ENCODE assay signal across 21 cellular contexts in the genomic region with DNA sequence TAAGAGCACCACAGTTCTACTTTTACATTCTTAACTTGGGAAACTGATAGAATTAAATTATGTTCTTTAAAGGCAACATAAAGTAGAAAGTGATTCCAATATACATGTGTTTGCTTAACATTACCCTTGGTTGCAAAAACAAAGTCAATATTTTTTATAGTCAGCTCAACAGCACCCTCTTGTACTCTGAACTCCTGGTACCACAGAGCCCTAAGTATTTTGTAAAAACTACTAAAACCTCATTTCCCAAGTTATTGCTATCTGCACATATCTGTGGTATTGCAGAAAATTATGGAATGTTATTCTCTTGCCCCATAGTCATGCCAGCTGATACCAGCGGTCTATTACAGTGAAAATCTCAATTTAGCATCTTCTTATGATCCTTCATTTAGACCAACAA. TPM values are rescaled to one million over a fixed set of nuclear protein-coding genes. Genes with fewer than 3 reads are reported as not detected.
DNase-seq lines count a peak whose midpoint lies in the region; ATAC-seq, FAIRE-seq and TF ChIP-seq lines count a peak whose summit lies in the region.
"Had no signal": no experiment of that assay in that cellular context is flagged by ENCODE, and none has a peak within 500 bp of the region (broad histone marks: within the 10 kb centered on the region; RNA-seq: fewer than 3 reads in every experiment).

No MANE protein-coding gene starts in this region.

- DNase-seq in ELR (ENCODE audit: low read depth), result peak; percentile 2
- peak; percentile 46 for DNase-seq in LHCN-M2 (ENCODE audit: low read depth)
- DNase-seq in astrocyte (ENCODE audit: low read depth), result no peak
- DNase-seq in nephron progenitor cell, result no peak
- DNase-seq in kidney glomerular epithelial cell (lab: John Stamatoyannopoulos, UW), result no peak
- DNase-seq: activated CD4-positive, alpha-beta T cell treated with anti-CD3 and anti-CD28 coated beads for 36 hours; DMS53; gastrocnemius medialis; left ventricle myocardium inferior; NCI-H1417; NCI-H2171 treated with DMSO at 0.1 percent for 48 hours; stimulated activated naive B cell treated with anti-CD40 and anti-IgM and Interleukin-4, amounts not matched to agents 10 μg/mL and 1 μg/mL and 100 μg/mL, for 72 hours; T-helper 9 cell; tibial artery had no signal

- H3K4me3 Mint-ChIP-seq in astrocyte (ENCODE audit: unreplicated experiment), result no peak overlapping the region
- H3K4me3 Mint-ChIP-seq in nephron progenitor cell, result peak overlapping the region; percentile 95
- H3K4me3 Mint-ChIP-seq: activated CD4-positive, alpha-beta T cell treated with anti-CD3 and anti-CD28 coated beads for 36 hours; activated naive CD4-positive, alpha-beta T cell treated with anti-CD3 and anti-CD28 coated beads, Interleukin-2, amount 50 U/mL, for 24 hours; CD14-positive monocyte; stimulated activated naive B cell treated with anti-CD40 and anti-IgM and Interleukin-4, amounts not matched to agents 10 μg/mL and 1 μg/mL and 100 μg/mL, for 72 hours had no signal

- H2AFZ ChIP-seq in astrocyte (ENCODE audit: low read depth, low read length), result no peak overlapping the region

- H4K20me1 ChIP-seq in astrocyte (ENCODE audit: insufficient read depth, low read length), result no peaks in the 10 kb centered on the region

- no peak overlapping the region for H3K4me3 ChIP-seq in astrocyte (ENCODE audit: insufficient read depth, low read depth, low read length)
- H3K4me3 ChIP-seq: gastrocnemius medialis, left ventricle myocardium inferior, tibial artery had no signal

- no peaks in the 10 kb centered on the region for H3K4me1 Mint-ChIP-seq in astrocyte (ENCODE audit: low read depth, unreplicated experiment)
- H3K4me1 Mint-ChIP-seq in nephron progenitor cell, result peaks cover 28% of the 10 kb centered on the region

- ATAC-seq in GM21528 (IDR thresholded peaks at IDR 0.05; ENCODE audit: low FRiP score, unreplicated experiment) (no peak), GM21447 (IDR thresholded peaks at IDR 0.05; ENCODE audit: unreplicated experiment) (no peak)
- ATAC-seq: activated CD4-positive, alpha-beta T cell treated with anti-CD3 and anti-CD28 coated beads for 36 hours; gastrocnemius medialis; stimulated activated naive B cell treated with anti-CD40 and anti-IgM and Interleukin-4, amounts not matched to agents 10 μg/mL and 1 μg/mL and 100 μg/mL, for 72 hours had no signal

- no peaks in the 10 kb centered on the region for H3K36me3 ChIP-seq in astrocyte (ENCODE audit: insufficient read depth, low read length)
- H3K36me3 ChIP-seq: gastrocnemius medialis, left ventricle myocardium inferior, tibial artery had no signal

- H3K27me3 ChIP-seq in astrocyte (ENCODE audit: insufficient read depth, low read length), result no peaks in the 10 kb centered on the region
- H3K27me3 ChIP-seq: gastrocnemius medialis, tibial artery had no signal

- H3K4me1 ChIP-seq in astrocyte (ENCODE audit: insufficient read depth, low read length), result peaks cover 7% of the 10 kb centered on the region

- FAIRE-seq in astrocyte (lab: Jason Lieb, UNC), result no peak
- FAIRE-seq: bronchial epithelial cell had no signal

- H3K4me2 ChIP-seq in astrocyte (ENCODE audit: low read length), result peak overlapping the region; percentile 88

- no peak overlapping the region for H3K9ac ChIP-seq in astrocyte (ENCODE audit: low read length)
- H3K9ac ChIP-seq: KMS-11 had no signal

- H3K9me3 Mint-ChIP-seq in astrocyte (ENCODE audit: unreplicated experiment) (no peaks in the 10 kb centered on the region), nephron progenitor cell (peaks cover 27% of the 10 kb centered on the region)
- H3K9me3 Mint-ChIP-seq: activated naive CD4-positive, alpha-beta T cell treated with anti-CD3 and anti-CD28 coated beads, Interleukin-2, amount 50 U/mL, for 24 hours; stimulated activated naive B cell treated with anti-CD40 and anti-IgM and Interleukin-4, amounts not matched to agents 10 μg/mL and 1 μg/mL and 100 μg/mL, for 72 hours had no signal

- no peaks in the 10 kb centered on the region for H3K27me3 Mint-ChIP-seq in astrocyte (ENCODE audit: low read depth, unreplicated experiment)
- H3K27me3 Mint-ChIP-seq in nephron progenitor cell (ENCODE audit: low read depth, poor library complexity), result no peaks in the 10 kb centered on the region
- H3K27me3 Mint-ChIP-seq: activated CD4-positive, alpha-beta T cell treated with anti-CD3 and anti-CD28 coated beads for 36 hours; activated naive CD4-positive, alpha-beta T cell treated with anti-CD3 and anti-CD28 coated beads, Interleukin-2, amount 50 U/mL, for 24 hours; stimulated activated naive B cell treated with anti-CD40 and anti-IgM and Interleukin-4, amounts not matched to agents 10 μg/mL and 1 μg/mL and 100 μg/mL, for 72 hours had no signal

- H3K9me3 ChIP-seq in astrocyte (ENCODE audit: insufficient read depth, low read depth, low read length), result no peaks in the 10 kb centered on the region
- H3K9me3 ChIP-seq: gastrocnemius medialis, left ventricle myocardium inferior, tibial artery had no signal

- H3K27ac Mint-ChIP-seq in astrocyte (ENCODE audit: unreplicated experiment) (no peak overlapping the region), nephron progenitor cell (no peak overlapping the region)
- H3K27ac Mint-ChIP-seq: activated CD4-positive, alpha-beta T cell treated with anti-CD3 and anti-CD28 coated beads for 36 hours; activated naive CD4-positive, alpha-beta T cell treated with anti-CD3 and anti-CD28 coated beads, Interleukin-2, amount 50 U/mL, for 24 hours; CD14-positive monocyte; stimulated activated naive B cell treated with anti-CD40 and anti-IgM and Interleukin-4, amounts not matched to agents 10 μg/mL and 1 μg/mL and 100 μg/mL, for 72 hours had no signal

- H3K27ac ChIP-seq in astrocyte (ENCODE audit: low read depth, low read length), result no peak overlapping the region
- H3K27ac ChIP-seq: gastrocnemius medialis, KMS-11, left ventricle myocardium inferior, tibial artery had no signal

- TF ChIP-seq CTCF in astrocyte (IDR thresholded peaks at IDR 0.05; ENCODE audit: insufficient read depth, low read depth, low read length), result no peak
- no peak for TF ChIP-seq CTCF in nephron progenitor cell (IDR thresholded peaks at IDR 0.05)

- H3K79me2 ChIP-seq in astrocyte (ENCODE audit: insufficient read depth, low read length), result peaks cover 78% of the 10 kb centered on the region

- H3K36me3 Mint-ChIP-seq in astrocyte (ENCODE audit: low read depth, unreplicated experiment) (no peaks in the 10 kb centered on the region), nephron progenitor cell (ENCODE audit: low read depth) (peaks cover 3% of the 10 kb centered on the region)
- H3K36me3 Mint-ChIP-seq: activated naive CD4-positive, alpha-beta T cell treated with anti-CD3 and anti-CD28 coated beads, Interleukin-2, amount 50 U/mL, for 24 hours; stimulated activated naive B cell treated with anti-CD40 and anti-IgM and Interleukin-4, amounts not matched to agents 10 μg/mL and 1 μg/mL and 100 μg/mL, for 72 hours had no signal

RNA-seq across cellular contexts. Expression of gene KIF4A, which starts 2.9 kb away (rescaled TPM):
- total RNA-seq in LHCN-M2 (2014; rRNA removed) (38.9 and 42.1 TPM in 2 replicates), astrocyte (1.7 and 3.0 TPM in 2 replicates)
- polyA plus RNA-seq in LHCN-M2 (2012), result 18.0 TPM

RNA-seq across cellular contexts. Expression of gene PDZD11, which starts 3.1 kb away (rescaled TPM):
- total RNA-seq in LHCN-M2 (2014; rRNA removed) (83.5 and 84.9 TPM in 2 replicates), astrocyte (47.4 and 48.9 TPM in 2 replicates)
- 168 TPM for polyA plus RNA-seq in LHCN-M2 (2012)

RNA-seq across cellular contexts. Expression of gene RAB41, which starts 10.8 kb away (rescaled TPM):
- total RNA-seq in LHCN-M2 (2014; rRNA removed) (not detected in 2 replicates), astrocyte (not detected in 2 replicates)
- 0.05 TPM for polyA plus RNA-seq in LHCN-M2 (2012)
- total RNA-seq: activated CD4-positive, alpha-beta T cell treated with anti-CD3 and anti-CD28 coated beads for 36 hours; bronchial epithelial cell; gastrocnemius medialis; left ventricle myocardium inferior; mucosa of gallbladder had no signal
- polyA plus RNA-seq: CD14-positive monocyte had no signal

RNA-seq across cellular contexts. Expression of gene ARR3, which starts 24.7 kb away (rescaled TPM):
- not detected in 2 replicates for total RNA-seq in LHCN-M2 (2014; rRNA removed)
- polyA plus RNA-seq in LHCN-M2 (2012), result not detected
- not detected in 2 replicates for total RNA-seq in astrocyte
- total RNA-seq: activated CD4-positive, alpha-beta T cell treated with anti-CD3 and anti-CD28 coated beads for 36 hours; bronchial epithelial cell; gastrocnemius medialis; left ventricle myocardium inferior; mucosa of gallbladder had no signal
- polyA plus RNA-seq: CD14-positive monocyte had no signal

RNA-seq across cellular contexts. Expression of gene P2RY4, which starts 32.8 kb away (rescaled TPM):
- total RNA-seq in LHCN-M2 (2014; rRNA removed) (not detected in 2 replicates), astrocyte (0.18 TPM in 1 of 2 replicates, not detected in the other)
- polyA plus RNA-seq in LHCN-M2 (2012), result not detected
- total RNA-seq: bronchial epithelial cell, gastrocnemius medialis, left ventricle myocardium inferior, mucosa of gallbladder had no signal
- polyA plus RNA-seq: CD14-positive monocyte had no signal

Comparison
In these comparisons a context has a peak if more than half of its experiments do, and no peak if none do; other contexts are left out.
1. DNase-seq: peak in ELR (single experiment) and LHCN-M2 (single experiment); none in astrocyte (single experiment), nephron progenitor cell (single experiment) and kidney glomerular epithelial cell (single experiment).